In the genomic region with DNA sequence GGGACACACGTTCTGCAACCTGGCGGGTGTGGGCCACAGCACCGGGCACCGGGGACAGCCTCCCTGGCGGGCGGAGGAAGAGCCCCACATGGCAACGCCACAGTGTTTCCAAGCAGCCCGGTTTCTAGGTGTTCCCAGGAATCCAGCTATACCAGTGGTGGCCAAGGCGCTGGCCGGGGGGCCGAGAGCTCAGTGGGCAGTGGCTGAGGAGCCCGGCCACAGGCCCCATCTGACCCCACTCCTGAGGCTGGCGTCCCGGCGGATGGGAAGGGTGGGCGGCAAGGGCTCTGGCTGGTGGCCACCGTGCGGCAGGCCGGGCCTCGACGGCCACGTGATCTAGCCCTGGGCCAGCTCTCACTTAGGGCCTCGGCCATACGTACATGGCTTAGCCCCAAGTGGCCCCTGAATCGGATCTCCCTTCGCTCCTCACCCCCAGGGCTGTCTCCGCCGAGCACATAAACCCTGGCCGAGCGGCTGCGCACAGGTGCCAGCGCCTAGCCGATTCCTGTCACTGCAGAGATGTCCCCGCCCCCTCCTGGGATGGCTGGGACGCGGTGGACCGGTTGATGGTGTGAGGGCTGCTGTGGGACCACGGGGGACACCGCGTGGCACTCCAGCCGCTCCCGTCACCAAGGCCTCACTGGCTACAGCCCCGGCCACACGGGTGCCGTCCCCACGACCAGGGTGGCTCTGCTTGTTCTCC, we compare ENCODE assay signal across 10 cellular contexts.
DNase-seq lines count a peak whose midpoint lies in the region; ATAC-seq, FAIRE-seq and TF ChIP-seq lines count a peak whose summit lies in the region.
"Had no signal": no experiment of that assay in that cellular context is flagged by ENCODE, and none has a peak within 500 bp of the region (broad histone marks: within the 10 kb centered on the region; RNA-seq: fewer than 3 reads in every experiment).

No MANE protein-coding gene starts in this region.

- ATAC-seq in pancreas: peak; percentile 59 to 75 (median 72)
- no peak for ATAC-seq in GM21423 (IDR thresholded peaks at IDR 0.05; ENCODE audit: unreplicated experiment)
- ATAC-seq in HG03342 (IDR thresholded peaks at IDR 0.05; ENCODE audit: unreplicated experiment): no peak

- intact Hi-C loops in left ventricle myocardium inferior (cut with micrococcal nuclease): no loop called here
- intact Hi-C loops in pancreas (cut with DNase I): no loop called here

- peak overlapping the region; percentile 40 for H2AFZ ChIP-seq in ACC112 (ENCODE audit: low read length, unreplicated experiment)

- DNase-seq in SJSA1 (ENCODE audit: low read depth in 1 of 2, low spot score in 2 of 2): no peak
- no peak for DNase-seq in left ventricle myocardium inferior
- peak in 1 of 6 donors; percentile 28 for DNase-seq in pancreas
- DNase-seq in NCI-H2171 (lab: John Stamatoyannopoulos, UW): no peak
- no peak for DNase-seq in hippocampal formation (lab: John Stamatoyannopoulos, UW)
- DNase-seq: activated CD4-positive, alpha-beta memory T cell treated with anti-CD3 and anti-CD28 coated beads, Interleukin-2, amount 10 ng/mL, durations not matched to agents 7 days and 5 days; NCI-H1694 had no signal

- H3K4me3 ChIP-seq in ACC112 (ENCODE audit: low read depth, low read length) (peak overlapping the region; percentile 66), SJSA1 (no peak overlapping the region), left ventricle myocardium inferior (peak overlapping the region; percentile 26), pancreas (no peak overlapping the region)

- TF ChIP-seq CTCF in left ventricle myocardium inferior (IDR thresholded peaks at IDR 0.05; ENCODE audit: borderline replicate concordance) (no peak), pancreas (IDR thresholded peaks at IDR 0.05) (no peak)

- H3K4me1 ChIP-seq in ACC112 (ENCODE audit: control insufficient read depth, insufficient read depth, low read length, unreplicated experiment) (peaks cover 19% of the 10 kb centered on the region), SJSA1 (replicated peaks) (peaks cover 14% of the 10 kb centered on the region), left ventricle myocardium inferior (peaks cover 45% of the 10 kb centered on the region), pancreas (no peaks in the 10 kb centered on the region)

- 70 to 76% methylated on average over 45 to 46 of the region's 46 CpGs for WGBS in pancreas, 2 donors

- no peaks in the 10 kb centered on the region; the same call in 1 of the 2 replicates for H3K9me3 ChIP-seq in SJSA1 (replicated peaks)
- no peaks in the 10 kb centered on the region for H3K9me3 ChIP-seq in left ventricle myocardium inferior (replicated peaks)
- H3K9me3 ChIP-seq in pancreas: no peaks in the 10 kb centered on the region

- peak overlapping the region; percentile 36 for H3K27ac ChIP-seq in ACC112 (ENCODE audit: low read depth, low read length)
- peak overlapping the region; percentile 46 for H3K27ac ChIP-seq in SJSA1
- peak overlapping the region; percentile 72 for H3K27ac ChIP-seq in left ventricle myocardium inferior (replicated peaks)
- H3K27ac ChIP-seq in pancreas: peak overlapping the region; percentile 6 to 63 (median 46)

- H3K27me3 ChIP-seq in ACC112 (ENCODE audit: insufficient read depth, low read length) (no peaks in the 10 kb centered on the region), SJSA1 (replicated peaks) (no peaks in the 10 kb centered on the region), left ventricle myocardium inferior (ENCODE audit: low read depth) (peaks cover 13% of the 10 kb centered on the region), pancreas (no peaks in the 10 kb centered on the region)

- H3K36me3 ChIP-seq in ACC112 (ENCODE audit: insufficient read depth, low read length) (no peaks in the 10 kb centered on the region), SJSA1 (no peaks in the 10 kb centered on the region), left ventricle myocardium inferior (no peaks in the 10 kb centered on the region), pancreas (no peaks in the 10 kb centered on the region)

- no peak for FAIRE-seq in pancreas (lab: Jason Lieb, UNC)

- H3K79me2 ChIP-seq in ACC112 (ENCODE audit: control insufficient read depth, insufficient read depth, low read length, unreplicated experiment): no peaks in the 10 kb centered on the region

Comparison
In these comparisons a context has a peak if more than half of its experiments do, and no peak if none do; other contexts are left out.
1. H3K4me3 ChIP-seq: peak in ACC112 (single experiment) and left ventricle myocardium inferior (single experiment); none in SJSA1 (single experiment) and pancreas (0 of 4).
2. ATAC-seq: peak in pancreas (4 of 4); none in GM21423 (single experiment) and HG03342 (single experiment).
3. Peak in every context shown above with its lines, with median percentiles within 50 percentile points of each other: H3K27ac ChIP-seq.